8 cellular contexts compared by ENCODE assay signal in the genomic region with DNA sequence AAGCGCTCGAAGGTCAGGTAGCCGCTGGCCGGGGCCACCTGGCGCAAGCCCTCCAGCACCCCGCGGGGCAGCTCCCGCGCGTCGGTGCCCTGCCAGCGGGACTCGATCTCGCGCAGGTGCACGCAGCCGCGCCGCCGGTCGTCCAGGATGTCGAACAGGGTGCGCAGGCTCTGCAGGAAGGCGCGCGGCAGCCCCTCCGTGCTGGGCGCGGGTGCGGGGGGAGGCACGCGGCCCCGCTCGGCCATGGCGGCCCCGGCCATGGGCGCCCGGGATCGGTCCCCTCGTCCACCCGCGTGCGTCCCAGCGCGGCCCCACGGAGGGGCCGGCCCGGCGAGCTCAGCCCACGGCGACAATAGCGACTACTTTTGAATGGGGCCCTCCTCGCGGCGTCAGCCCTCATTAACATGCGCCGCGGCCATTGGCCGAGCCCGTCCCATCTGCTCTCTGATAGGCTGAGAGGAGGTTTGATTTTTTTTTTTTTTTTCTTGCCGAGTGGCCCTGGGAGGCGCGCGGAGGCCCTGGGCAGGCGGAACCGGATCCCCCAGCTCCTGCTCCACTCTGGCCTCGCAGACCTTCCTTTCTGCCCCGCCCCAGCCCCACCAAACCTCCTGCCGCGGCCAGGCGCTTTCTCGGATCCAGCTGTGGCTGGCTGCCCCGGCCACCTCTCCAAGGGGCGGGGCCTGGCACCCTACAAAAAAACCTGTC. TPM values are rescaled to one million over a fixed set of nuclear protein-coding genes. Genes with fewer than 3 reads are reported as not detected.
A peak's percentile ranks its signal among the peaks of the same experiment; 100 is the strongest.
DNase-seq lines count a peak whose midpoint lies in the region; ATAC-seq and TF ChIP-seq lines count a peak whose summit lies in the region.

A gene with protein sequence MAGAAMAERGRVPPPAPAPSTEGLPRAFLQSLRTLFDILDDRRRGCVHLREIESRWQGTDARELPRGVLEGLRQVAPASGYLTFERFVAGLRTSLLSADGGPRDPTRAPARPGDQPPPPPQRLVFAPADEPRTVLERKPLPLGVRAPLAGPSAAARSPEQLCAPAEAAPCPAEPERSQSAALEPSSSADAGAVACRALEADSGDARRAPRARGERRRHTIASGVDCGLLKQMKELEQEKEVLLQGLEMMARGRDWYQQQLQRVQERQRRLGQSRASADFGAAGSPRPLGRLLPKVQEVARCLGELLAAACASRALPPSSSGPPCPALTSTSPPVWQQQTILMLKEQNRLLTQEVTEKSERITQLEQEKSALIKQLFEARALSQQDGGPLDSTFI (minus strand): TSS at position 357 of the 705 bp plus-strand sequence. CDS start 97 bp downstream, at position 260.

- intact Hi-C loops in heart left ventricle (cut with DNase I) (no loop called here), posterior vena cava (cut with DNase I) (no loop called here)

- H3K4me1 ChIP-seq in heart left ventricle, result peaks cover 0 to 44% (median 9%) of the 10 kb centered on the region in 12 donors

- WGBS in heart left ventricle, 4 donors, result 0 to 1% (median 1%) methylated on average over 40 to 74 of the region's 74 CpGs

- no peaks in the 10 kb centered on the region for H3K36me3 ChIP-seq in heart left ventricle

- H3K9me3 ChIP-seq in heart left ventricle, result no peaks in the 10 kb centered on the region

- H3K4me3 ChIP-seq in heart left ventricle, result peak within 1 kb of the TSS in 11 of 12 donors; percentile 6 to 58 (median 45)

- peak; percentile 94 for DNase-seq in NCI-H146 (lab: John Stamatoyannopoulos, UW)
- DNase-seq in T follicular helper cell (ENCODE audit: low read depth), result peak; percentile 74
- peak; percentile 64 for DNase-seq in activated naive CD8-positive, alpha-beta T cell treated with anti-CD3 and anti-CD28 coated beads, Interleukin-2, amount 50 U/mL, for 16 hours (ENCODE audit: low read depth, low spot score)
- DNase-seq in heart left ventricle, result peak; percentile 88 to 94 (median 92)
- peak; percentile 96 for DNase-seq in posterior vena cava (ENCODE audit: low spot score)
- DNase-seq in ureter (ENCODE audit: low spot score), result peak; percentile 88

- peak within 1 kb of the TSS; percentile 43 to 94 (median 78) for H3K27ac ChIP-seq in heart left ventricle

- TF ChIP-seq POLR2A in GM10847 (IDR thresholded peaks at IDR 0.05; ENCODE audit: extremely low read depth, insufficient read length) (peak; percentile 57), heart left ventricle (IDR thresholded peaks at IDR 0.05) (no peak)

- peaks cover 0 to 14% (median 5%) of the 10 kb centered on the region in 9 donors for H3K27me3 ChIP-seq in heart left ventricle

- no peak for TF ChIP-seq CTCF in heart left ventricle (IDR thresholded peaks at IDR 0.05)

- ATAC-seq in HG02763 (IDR thresholded peaks at IDR 0.05; ENCODE audit: unreplicated experiment) (peak; percentile 67), heart left ventricle (peak; percentile 93 to 96 (median 94))

RNA-seq across cellular contexts. Expression of the gene that starts here (rescaled TPM):
- total RNA-seq in heart left ventricle (1 to 10 TPM in 1 of 9 donors, under 1 TPM in 8; 0.09 to 2.0 (median 0.20) TPM), posterior vena cava (under 1 TPM; 0.33 to 0.42 TPM), ureter (1.6 TPM)
- polyA plus RNA-seq in heart left ventricle, result under 1 TPM; 0.15 to 0.22 TPM

Comparison
In these comparisons a context has a peak if more than half of its experiments do, and no peak if none do; other contexts are left out.
1. Peak in every context shown above with its lines: DNase-seq, ATAC-seq, H3K4me3 ChIP-seq and H3K27ac ChIP-seq.
2. Peak in DNase-seq in posterior vena cava; RNA of the gene not detected or under 1 TPM.